3 cellular contexts compared by ENCODE assay signal in genomic region chr2:194917519-194917918, GRCh38.
TF ChIP-seq lines count a peak whose summit lies in the region.

No MANE protein-coding gene starts in this region.

TF ChIP-seq in A549, 52 proteins besides CTCF, POLR2A, EP300 and RAD21 (continued from another document):
- TF ChIP-seq RNF2 (IDR thresholded peaks at IDR 0.05; ENCODE audit: borderline replicate concordance, low read depth): no peak

TF ChIP-seq in IMR-90, 13 proteins besides CTCF, POLR2A, EP300 and RAD21 (continued from another document):
- TF ChIP-seq MAFK (IDR thresholded peaks at IDR 0.05; ENCODE audit: low read depth, low read length) (peak; percentile 99), MXI1 (IDR thresholded peaks at IDR 0.05; ENCODE audit: borderline replicate concordance, low read depth, low read length) (no peak), NFE2L2 (IDR thresholded peaks at IDR 0.05; ENCODE audit: low read depth, low read length) (no peak), SMC3 (IDR thresholded peaks at IDR 0.05; ENCODE audit: low read depth, low read length) (no peak), RFX5 (IDR thresholded peaks at IDR 0.05; ENCODE audit: low read depth, low read length) (no peak), RCOR1 (IDR thresholded peaks at IDR 0.05; ENCODE audit: insufficient replicate concordance, low read length) (no peak), CEBPB (IDR thresholded peaks at IDR 0.05; ENCODE audit: low read depth, low read length) (no peak)

TF ChIP-seq in H1, 55 proteins besides CTCF, POLR2A, EP300 and RAD21:
- TF ChIP-seq CEBPB (IDR thresholded peaks at IDR 0.05; ENCODE audit: low read depth, low read length) (no peak), PHF8 (conservative IDR thresholded peaks at IDR 0.05; ENCODE audit: low read depth, low read length) (no peak), MAFK (IDR thresholded peaks at IDR 0.05; ENCODE audit: low read depth, low read length) (peak; percentile 92)
- TF ChIP-seq, protein P1, sequence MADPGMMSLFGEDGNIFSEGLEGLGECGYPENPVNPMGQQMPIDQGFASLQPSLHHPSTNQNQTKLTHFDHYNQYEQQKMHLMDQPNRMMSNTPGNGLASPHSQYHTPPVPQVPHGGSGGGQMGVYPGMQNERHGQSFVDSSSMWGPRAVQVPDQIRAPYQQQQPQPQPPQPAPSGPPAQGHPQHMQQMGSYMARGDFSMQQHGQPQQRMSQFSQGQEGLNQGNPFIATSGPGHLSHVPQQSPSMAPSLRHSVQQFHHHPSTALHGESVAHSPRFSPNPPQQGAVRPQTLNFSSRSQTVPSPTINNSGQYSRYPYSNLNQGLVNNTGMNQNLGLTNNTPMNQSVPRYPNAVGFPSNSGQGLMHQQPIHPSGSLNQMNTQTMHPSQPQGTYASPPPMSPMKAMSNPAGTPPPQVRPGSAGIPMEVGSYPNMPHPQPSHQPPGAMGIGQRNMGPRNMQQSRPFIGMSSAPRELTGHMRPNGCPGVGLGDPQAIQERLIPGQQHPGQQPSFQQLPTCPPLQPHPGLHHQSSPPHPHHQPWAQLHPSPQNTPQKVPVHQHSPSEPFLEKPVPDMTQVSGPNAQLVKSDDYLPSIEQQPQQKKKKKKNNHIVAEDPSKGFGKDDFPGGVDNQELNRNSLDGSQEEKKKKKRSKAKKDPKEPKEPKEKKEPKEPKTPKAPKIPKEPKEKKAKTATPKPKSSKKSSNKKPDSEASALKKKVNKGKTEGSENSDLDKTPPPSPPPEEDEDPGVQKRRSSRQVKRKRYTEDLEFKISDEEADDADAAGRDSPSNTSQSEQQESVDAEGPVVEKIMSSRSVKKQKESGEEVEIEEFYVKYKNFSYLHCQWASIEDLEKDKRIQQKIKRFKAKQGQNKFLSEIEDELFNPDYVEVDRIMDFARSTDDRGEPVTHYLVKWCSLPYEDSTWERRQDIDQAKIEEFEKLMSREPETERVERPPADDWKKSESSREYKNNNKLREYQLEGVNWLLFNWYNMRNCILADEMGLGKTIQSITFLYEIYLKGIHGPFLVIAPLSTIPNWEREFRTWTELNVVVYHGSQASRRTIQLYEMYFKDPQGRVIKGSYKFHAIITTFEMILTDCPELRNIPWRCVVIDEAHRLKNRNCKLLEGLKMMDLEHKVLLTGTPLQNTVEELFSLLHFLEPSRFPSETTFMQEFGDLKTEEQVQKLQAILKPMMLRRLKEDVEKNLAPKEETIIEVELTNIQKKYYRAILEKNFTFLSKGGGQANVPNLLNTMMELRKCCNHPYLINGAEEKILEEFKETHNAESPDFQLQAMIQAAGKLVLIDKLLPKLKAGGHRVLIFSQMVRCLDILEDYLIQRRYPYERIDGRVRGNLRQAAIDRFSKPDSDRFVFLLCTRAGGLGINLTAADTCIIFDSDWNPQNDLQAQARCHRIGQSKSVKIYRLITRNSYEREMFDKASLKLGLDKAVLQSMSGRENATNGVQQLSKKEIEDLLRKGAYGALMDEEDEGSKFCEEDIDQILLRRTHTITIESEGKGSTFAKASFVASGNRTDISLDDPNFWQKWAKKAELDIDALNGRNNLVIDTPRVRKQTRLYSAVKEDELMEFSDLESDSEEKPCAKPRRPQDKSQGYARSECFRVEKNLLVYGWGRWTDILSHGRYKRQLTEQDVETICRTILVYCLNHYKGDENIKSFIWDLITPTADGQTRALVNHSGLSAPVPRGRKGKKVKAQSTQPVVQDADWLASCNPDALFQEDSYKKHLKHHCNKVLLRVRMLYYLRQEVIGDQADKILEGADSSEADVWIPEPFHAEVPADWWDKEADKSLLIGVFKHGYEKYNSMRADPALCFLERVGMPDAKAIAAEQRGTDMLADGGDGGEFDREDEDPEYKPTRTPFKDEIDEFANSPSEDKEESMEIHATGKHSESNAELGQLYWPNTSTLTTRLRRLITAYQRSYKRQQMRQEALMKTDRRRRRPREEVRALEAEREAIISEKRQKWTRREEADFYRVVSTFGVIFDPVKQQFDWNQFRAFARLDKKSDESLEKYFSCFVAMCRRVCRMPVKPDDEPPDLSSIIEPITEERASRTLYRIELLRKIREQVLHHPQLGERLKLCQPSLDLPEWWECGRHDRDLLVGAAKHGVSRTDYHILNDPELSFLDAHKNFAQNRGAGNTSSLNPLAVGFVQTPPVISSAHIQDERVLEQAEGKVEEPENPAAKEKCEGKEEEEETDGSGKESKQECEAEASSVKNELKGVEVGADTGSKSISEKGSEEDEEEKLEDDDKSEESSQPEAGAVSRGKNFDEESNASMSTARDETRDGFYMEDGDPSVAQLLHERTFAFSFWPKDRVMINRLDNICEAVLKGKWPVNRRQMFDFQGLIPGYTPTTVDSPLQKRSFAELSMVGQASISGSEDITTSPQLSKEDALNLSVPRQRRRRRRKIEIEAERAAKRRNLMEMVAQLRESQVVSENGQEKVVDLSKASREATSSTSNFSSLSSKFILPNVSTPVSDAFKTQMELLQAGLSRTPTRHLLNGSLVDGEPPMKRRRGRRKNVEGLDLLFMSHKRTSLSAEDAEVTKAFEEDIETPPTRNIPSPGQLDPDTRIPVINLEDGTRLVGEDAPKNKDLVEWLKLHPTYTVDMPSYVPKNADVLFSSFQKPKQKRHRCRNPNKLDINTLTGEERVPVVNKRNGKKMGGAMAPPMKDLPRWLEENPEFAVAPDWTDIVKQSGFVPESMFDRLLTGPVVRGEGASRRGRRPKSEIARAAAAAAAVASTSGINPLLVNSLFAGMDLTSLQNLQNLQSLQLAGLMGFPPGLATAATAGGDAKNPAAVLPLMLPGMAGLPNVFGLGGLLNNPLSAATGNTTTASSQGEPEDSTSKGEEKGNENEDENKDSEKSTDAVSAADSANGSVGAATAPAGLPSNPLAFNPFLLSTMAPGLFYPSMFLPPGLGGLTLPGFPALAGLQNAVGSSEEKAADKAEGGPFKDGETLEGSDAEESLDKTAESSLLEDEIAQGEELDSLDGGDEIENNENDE (IDR thresholded peaks at IDR 0.05; ENCODE audit: insufficient replicate concordance, low read length): no peak
